Comparison of ENCODE assay signal across 20 cellular contexts in genomic region chr9:123335986-123336329, GRCh38. TPM values are rescaled to one million over a fixed set of nuclear protein-coding genes. Genes with fewer than 3 reads are reported as not detected.
DNase-seq lines count a peak whose midpoint lies in the region; ATAC-seq and TF ChIP-seq lines count a peak whose summit lies in the region.
"Had no signal": no experiment of that assay in that cellular context is flagged by ENCODE, and none has a peak within 500 bp of the region (broad histone marks: within the 10 kb centered on the region; RNA-seq: fewer than 3 reads in every experiment).

No MANE protein-coding gene starts in this region.

- DNase-seq in left lung (no peak), trophoblast cell (no peak), middle frontal gyrus (ENCODE audit: extremely low spot score, low spot score) (no peak), stomach (no peak), NCI-H1048 (lab: John Stamatoyannopoulos, UW) (no peak), GF-D8 (lab: John Stamatoyannopoulos, UW) (no peak)
- DNase-seq: activated CD4-positive, alpha-beta T cell treated with anti-CD3 and anti-CD28 coated beads, Interleukin-2, amount 10 ng/mL, durations not matched to agents 24 days and 14 days; cortex of kidney; NCI-H1930; NCI-H510A treated with DMSO at 0.1 percent for 48 hours; OCI-M1; spleen; stimulated activated naive CD4-positive, alpha-beta T cell treated with Interleukin-2 at 50 U/mL for 16 hours; uterus had no signal

- H3K9ac ChIP-seq in BLaER1 = peak overlapping the region; percentile 71
- H3K9ac ChIP-seq in SU-DHL-6 (ENCODE audit: low read length) = peak overlapping the region; percentile 32
- H3K9ac ChIP-seq in trophoblast cell (ENCODE audit: low read length) = no peak overlapping the region

- H3K9me3 ChIP-seq in BLaER1 (no peaks in the 10 kb centered on the region), SU-DHL-6 (ENCODE audit: insufficient read depth, low read length) (no peaks in the 10 kb centered on the region), left lung (no peaks in the 10 kb centered on the region), trophoblast cell (ENCODE audit: insufficient read depth, low read depth, low read length) (peaks cover 3% of the 10 kb centered on the region), stomach (no peaks in the 10 kb centered on the region)
- H3K9me3 ChIP-seq: MG63, spleen, uterus had no signal

- H3K27me3 ChIP-seq in BLaER1 = no peaks in the 10 kb centered on the region
- no peaks in the 10 kb centered on the region for H3K27me3 ChIP-seq in SU-DHL-6 (ENCODE audit: low read length)
- peaks cover 0 to 24% of the 10 kb centered on the region in 2 donors for H3K27me3 ChIP-seq in left lung
- no peaks in the 10 kb centered on the region for H3K27me3 ChIP-seq in trophoblast cell (ENCODE audit: insufficient read depth, low read length)
- H3K27me3 ChIP-seq in stomach = no peaks in the 10 kb centered on the region
- H3K27me3 ChIP-seq: MG63, spleen, uterus had no signal

- no CpG with 5 or more reads among the region's 6 CpGs for WGBS in trophoblast cell (ENCODE audit: extremely low coverage, insufficient coverage, insufficient read length)
- 29 to 49% (median 36%) methylated on average over 6 of the region's 6 CpGs for WGBS in stomach, 5 donors

- no peak overlapping the region for H3K4me3 ChIP-seq in BLaER1
- no peak overlapping the region for H3K4me3 ChIP-seq in SU-DHL-6 (ENCODE audit: insufficient read depth, low read length, poor library complexity, severe bottlenecking)
- no peak overlapping the region for H3K4me3 ChIP-seq in left lung
- H3K4me3 ChIP-seq in trophoblast cell (ENCODE audit: low read depth, low read length) = no peak overlapping the region
- H3K4me3 ChIP-seq in stomach = no peak overlapping the region
- H3K4me3 ChIP-seq: lung, MG63, spleen, uterus had no signal

- no peak overlapping the region for H2AK5ac ChIP-seq in trophoblast cell (ENCODE audit: low read length)

- H3K4me2 ChIP-seq in BLaER1 (peak overlapping the region; percentile 87), SU-DHL-6 (ENCODE audit: low read depth, low read length, poor library complexity, severe bottlenecking) (peak overlapping the region; percentile 24), trophoblast cell (ENCODE audit: low read length) (peak overlapping the region; percentile 20)

- no peak overlapping the region for H3K23ac ChIP-seq in trophoblast cell (ENCODE audit: low read length)

- no peaks in the 10 kb centered on the region for H3K79me1 ChIP-seq in trophoblast cell (ENCODE audit: low read length)

- H2BK120ac ChIP-seq in trophoblast cell (ENCODE audit: insufficient read depth, low read length, poor library complexity) = no peak overlapping the region

- ATAC-seq in left lung = peak; percentile 70

- H2BK12ac ChIP-seq in trophoblast cell (ENCODE audit: low read length) = no peak overlapping the region

- no peak overlapping the region for H4K91ac ChIP-seq in trophoblast cell (ENCODE audit: low read depth, low read length)

- H2AFZ ChIP-seq in SU-DHL-6 (ENCODE audit: low read depth, low read length, severe bottlenecking) (no peak overlapping the region), trophoblast cell (ENCODE audit: insufficient read depth, low read length, poor library complexity) (no peak overlapping the region)

- no peak overlapping the region for H4K8ac ChIP-seq in trophoblast cell (ENCODE audit: low read depth, low read length)

- H3K27ac ChIP-seq in BLaER1 = peak overlapping the region; percentile 99
- H3K27ac ChIP-seq in SU-DHL-6 (ENCODE audit: low read depth, low read length) = peak overlapping the region; percentile 94
- H3K27ac ChIP-seq in left lung = peak overlapping the region in 1 of 2 donors; percentile 30
- no peak overlapping the region for H3K27ac ChIP-seq in trophoblast cell (ENCODE audit: low read depth, low read length)
- peak overlapping the region in 1 of 5 donors; percentile 38 for H3K27ac ChIP-seq in stomach
- H3K27ac ChIP-seq: epithelial cell of prostate, uterus had no signal

- no peak overlapping the region for H3K14ac ChIP-seq in trophoblast cell (ENCODE audit: low read length)

- H3K79me2 ChIP-seq in SU-DHL-6 (ENCODE audit: insufficient read depth, low read length) (no peaks in the 10 kb centered on the region), trophoblast cell (ENCODE audit: control insufficient read depth, insufficient read depth, low read length, poor library complexity) (no peaks in the 10 kb centered on the region)

- H3F3A ChIP-seq in SU-DHL-6 (ENCODE audit: insufficient read depth) = peaks cover 49% of the 10 kb centered on the region

- no peaks in the 10 kb centered on the region for H4K20me1 ChIP-seq in BLaER1
- H4K20me1 ChIP-seq in SU-DHL-6 (ENCODE audit: low read depth, low read length) = no peaks in the 10 kb centered on the region

- H3K36me3 ChIP-seq in BLaER1 (no peaks in the 10 kb centered on the region), SU-DHL-6 (ENCODE audit: low read length) (no peaks in the 10 kb centered on the region), left lung (no peaks in the 10 kb centered on the region), trophoblast cell (ENCODE audit: control insufficient read depth in 1 of 2, insufficient read depth in 2 of 2, low read length in 2 of 2) (no peaks in the 10 kb centered on the region), stomach (no peaks in the 10 kb centered on the region)
- H3K36me3 ChIP-seq: MG63, spleen, uterus had no signal

- intact Hi-C loops in left lung (cut with DNase I) = no loop called here
- intact Hi-C loops in stomach (cut with DNase I; ENCODE audit: low total_unique reads) = no loop called here

- no peak for TF ChIP-seq POLR2A in stomach (IDR thresholded peaks at IDR 0.05)

- no peak overlapping the region for H3K18ac ChIP-seq in trophoblast cell (ENCODE audit: low read length)

- no peaks in the 10 kb centered on the region for H3K9me2 ChIP-seq in SU-DHL-6 (replicated peaks; ENCODE audit: insufficient read depth, low read length)

- TF ChIP-seq CTCF in SU-DHL-6 (IDR thresholded peaks at IDR 0.05; ENCODE audit: insufficient read depth, low read length, poor library complexity, severe bottlenecking) (no peak), left lung (IDR thresholded peaks at IDR 0.05) (no peak), stomach (IDR thresholded peaks at IDR 0.05) (no peak)

- no peak for TF ChIP-seq EP300 in stomach (IDR thresholded peaks at IDR 0.05)

- H3K4me1 ChIP-seq in BLaER1 (peaks cover 95% of the 10 kb centered on the region), left lung (peaks cover 17 to 22% of the 10 kb centered on the region in 2 donors), trophoblast cell (ENCODE audit: control insufficient read depth in 1 of 2, insufficient read depth in 2 of 2, low read length in 2 of 2) (peaks cover 8% of the 10 kb centered on the region in 2 experiments), stomach (peaks cover 9 to 44% (median 27%) of the 10 kb centered on the region in 4 donors)
- H3K4me1 ChIP-seq: uterus had no signal

- no peak overlapping the region for H3K4ac ChIP-seq in trophoblast cell (ENCODE audit: low read depth, low read length)

- no peak overlapping the region for H2BK5ac ChIP-seq in trophoblast cell (ENCODE audit: low read depth, low read length, poor library complexity)

- H4K12ac ChIP-seq in trophoblast cell (ENCODE audit: low read depth, low read length) = no peak overlapping the region

RNA-seq across cellular contexts. Expression of gene CRB2, which starts 20.0 kb away (rescaled TPM):
- total RNA-seq in left lung = under 1 TPM; 0.08 to 0.09 TPM
- 5.1 and 5.5 TPM in 2 replicates for polyA plus RNA-seq in trophoblast cell (2013)
- total RNA-seq in stomach = 1 to 10 TPM in 1 of 5 donors, under 1 TPM in 1, not detected in 3; 0.18 to 4.3 TPM
- under 1 TPM in 2 of 3 donors, not detected in 1; 0.03 to 0.19 TPM for polyA plus RNA-seq in stomach
- total RNA-seq: activated CD4-positive, alpha-beta T cell treated with anti-CD3 and anti-CD28 coated beads, Interleukin-2, amount 10 ng/mL, durations not matched to agents 24 days and 14 days; SK-MEL-5 had no signal

Comparison
In these comparisons a context has a peak if more than half of its experiments do, and no peak if none do; other contexts are left out.
1. H3K4me2 ChIP-seq: peak in every context shown above with its lines; median percentile 87 in BLaER1; 24 in SU-DHL-6; 20 in trophoblast cell.